21 cellular contexts compared by ENCODE assay signal in genomic region chr12:5333096-5333495, GRCh38.
DNase-seq lines count a peak whose midpoint lies in the region; ATAC-seq and TF ChIP-seq lines count a peak whose summit lies in the region.
"Had no signal": no experiment of that assay in that cellular context is flagged by ENCODE, and none has a peak within 500 bp of the region (broad histone marks: within the 10 kb centered on the region; RNA-seq: fewer than 3 reads in every experiment).

No MANE protein-coding gene starts in this region.

- no peaks in the 10 kb centered on the region for H3K4me1 Mint-ChIP-seq in activated T-cell treated with anti-CD3 and anti-CD28 coated beads, Interleukin-2, amount 50 U/mL, for 24 hours (ENCODE audit: low read depth)
- H3K4me1 Mint-ChIP-seq: B cell, CD14-positive monocyte had no signal

- 37 to 52% (median 44%) methylated on average over 7 of the region's 7 CpGs for WGBS in heart left ventricle, 4 donors

- no peak overlapping the region for H3K4me3 ChIP-seq in heart left ventricle
- H3K4me3 ChIP-seq in left ventricle myocardium inferior, result no peak overlapping the region
- H3K4me3 ChIP-seq in gastrocnemius medialis, result no peak overlapping the region
- H3K4me3 ChIP-seq: A549, GM23338, HAP-1, Peyer's patch had no signal

- no peaks in the 10 kb centered on the region for H3K36me3 Mint-ChIP-seq in activated T-cell treated with anti-CD3 and anti-CD28 coated beads, Interleukin-2, amount 50 U/mL, for 24 hours (ENCODE audit: low read depth)
- H3K36me3 Mint-ChIP-seq: CD14-positive monocyte had no signal

- H3K27me3 ChIP-seq in heart left ventricle, result no peaks in the 10 kb centered on the region
- H3K27me3 ChIP-seq in left ventricle myocardium inferior (ENCODE audit: low read depth), result peaks cover 9% of the 10 kb centered on the region
- H3K27me3 ChIP-seq in gastrocnemius medialis, result no peaks in the 10 kb centered on the region
- H3K27me3 ChIP-seq: Peyer's patch had no signal

- no peak overlapping the region for H3K4me3 Mint-ChIP-seq in activated T-cell treated with anti-CD3 and anti-CD28 coated beads, Interleukin-2, amount 50 U/mL, for 24 hours
- H3K4me3 Mint-ChIP-seq: B cell, CD14-positive monocyte, GM23338 had no signal

- no peak for TF ChIP-seq CTCF in heart left ventricle (IDR thresholded peaks at IDR 0.05)
- TF ChIP-seq CTCF in left ventricle myocardium inferior (IDR thresholded peaks at IDR 0.05; ENCODE audit: borderline replicate concordance), result no peak
- TF ChIP-seq CTCF in gastrocnemius medialis (IDR thresholded peaks at IDR 0.05 in 4 of 5, conservative IDR thresholded peaks at IDR 0.05 in 1 of 5), result no peak

- intact Hi-C loops in heart left ventricle (cut with DNase I) (no loop called here), left ventricle myocardium inferior (cut with micrococcal nuclease) (no loop called here), gastrocnemius medialis (cut with DNase I; ENCODE audit: low total_unique reads) (loop anchor here (5.0 kb wide), 2 partner anchors 49 to 161 kb away; no protein-coding TSS in a partner anchor)

- H3K4me1 ChIP-seq in heart left ventricle (peaks cover 0 to 7% (median 0%) of the 10 kb centered on the region in 12 donors), left ventricle myocardium inferior (peaks cover 3% of the 10 kb centered on the region), gastrocnemius medialis (peaks cover 7 to 23% of the 10 kb centered on the region in 2 donors)
- H3K4me1 ChIP-seq: A549, HAP-1, Peyer's patch had no signal

- no peaks in the 10 kb centered on the region for H3K27me3 Mint-ChIP-seq in activated T-cell treated with anti-CD3 and anti-CD28 coated beads, Interleukin-2, amount 50 U/mL, for 24 hours

- DNase-seq in heart left ventricle (peak in 3 of 5 donors; percentile 22 to 30 (median 24)), left ventricle myocardium inferior (no peak), left lobe of liver (ENCODE audit: low spot score) (no peak), gastrocnemius medialis (peak; percentile 27 to 59), cerebellum (ENCODE audit: low spot score) (no peak), glomerular visceral epithelial cell (ENCODE audit: extremely low spot score) (no peak)
- DNase-seq in activated T-cell treated with anti-CD3 and anti-CD28 coated beads, Interleukin-2, amount 50 U/mL, for 24 hours, result no peak
- DNase-seq: GDM1, IMR-90, NCI-H1092, NCI-H2081, NCI-H2171, NCI-H345, NCI-H524, NCI-H774, Peyer's patch had no signal

- ATAC-seq in heart left ventricle (peak; percentile 77 to 91 (median 84)), left lobe of liver (peak; percentile 15), gastrocnemius medialis (peak; percentile 98)
- ATAC-seq: A549, GM23338 had no signal

- H3K36me3 ChIP-seq in heart left ventricle (no peaks in the 10 kb centered on the region), left ventricle myocardium inferior (no peaks in the 10 kb centered on the region), gastrocnemius medialis (no peaks in the 10 kb centered on the region)
- H3K36me3 ChIP-seq: HAP-1, Peyer's patch had no signal

- H3K9me3 ChIP-seq in heart left ventricle (no peaks in the 10 kb centered on the region), left ventricle myocardium inferior (replicated peaks) (no peaks in the 10 kb centered on the region), gastrocnemius medialis (no peaks in the 10 kb centered on the region)
- H3K9me3 ChIP-seq: A549, HAP-1, Peyer's patch had no signal

- TF ChIP-seq POLR2A in heart left ventricle (IDR thresholded peaks at IDR 0.05) (no peak), gastrocnemius medialis (IDR thresholded peaks at IDR 0.05) (no peak)

- H3K27ac ChIP-seq in heart left ventricle (no peak overlapping the region), left ventricle myocardium inferior (replicated peaks) (no peak overlapping the region), gastrocnemius medialis (peak overlapping the region; percentile 45 to 77 (median 74))
- H3K27ac ChIP-seq: A549, Peyer's patch had no signal

- H3K9me3 Mint-ChIP-seq in activated T-cell treated with anti-CD3 and anti-CD28 coated beads, Interleukin-2, amount 50 U/mL, for 24 hours, result no peaks in the 10 kb centered on the region
- H3K9me3 Mint-ChIP-seq: GM23338 had no signal

- in situ Hi-C loops in gastrocnemius medialis (cut with MboI; ENCODE audit: low sequenced_read_pairs in 4 of 4), result no loop called here

- no peak overlapping the region for H3K27ac Mint-ChIP-seq in activated T-cell treated with anti-CD3 and anti-CD28 coated beads, Interleukin-2, amount 50 U/mL, for 24 hours
- H3K27ac Mint-ChIP-seq: B cell, GM23338 had no signal

Comparison
In these comparisons a context has a peak if more than half of its experiments do, and no peak if none do; other contexts are left out.
1. DNase-seq: peak in heart left ventricle (3 of 5) and gastrocnemius medialis (2 of 2); none in left ventricle myocardium inferior (single experiment), left lobe of liver (single experiment), cerebellum (single experiment), glomerular visceral epithelial cell (single experiment) and activated T-cell treated with anti-CD3 and anti-CD28 coated beads, Interleukin-2, amount 50 U/mL, for 24 hours (single experiment).
2. ATAC-seq: peak in every context shown above with its lines; median percentile 98 in gastrocnemius medialis; 84 in heart left ventricle; 15 in left lobe of liver.
3. H3K27ac ChIP-seq: peak in gastrocnemius medialis (4 of 4); none in heart left ventricle (0 of 12) and left ventricle myocardium inferior (single experiment).